ENCODE assay signal across 8 cellular contexts in the genomic region with DNA sequence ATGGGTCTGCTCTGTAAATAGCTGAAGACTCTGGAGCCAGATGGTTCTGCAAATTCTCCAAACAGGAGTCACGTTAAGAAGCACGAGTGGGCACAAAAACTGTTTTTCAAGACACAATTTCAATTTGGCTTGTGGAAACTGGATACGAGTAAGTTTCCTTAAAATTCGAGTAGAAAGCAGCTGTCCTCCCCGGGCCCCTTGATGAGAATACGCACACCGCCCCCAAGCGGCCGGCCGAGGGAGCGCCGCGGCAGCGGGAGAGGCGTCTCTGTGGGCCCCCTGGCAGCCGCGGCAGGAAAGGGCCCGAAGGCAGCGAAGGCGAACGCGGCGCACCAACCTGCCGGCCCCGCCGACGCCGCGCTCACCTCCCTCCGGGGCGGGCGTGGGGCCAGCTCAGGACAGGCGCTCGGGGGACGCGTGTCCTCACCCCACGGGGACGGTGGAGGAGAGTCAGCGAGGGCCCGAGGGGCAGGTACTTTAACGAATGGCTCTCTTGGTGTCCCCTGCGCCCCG. TPM values are rescaled to one million over a fixed set of nuclear protein-coding genes. Genes with fewer than 3 reads are reported as not detected.
DNase-seq lines count a peak whose midpoint lies in the region; ATAC-seq and TF ChIP-seq lines count a peak whose summit lies in the region.

No MANE protein-coding gene starts in this region.

- peak overlapping the region; percentile 62 for H3K4me3 ChIP-seq in kidney epithelial cell (ENCODE audit: low read depth, low read length)

- no peaks in the 10 kb centered on the region for H3K36me3 ChIP-seq in kidney epithelial cell (ENCODE audit: control insufficient read depth, insufficient read depth, low read length)

- peak; percentile 81 for ATAC-seq in HG03064 (IDR thresholded peaks at IDR 0.05; ENCODE audit: low read depth, unreplicated experiment)

- no peaks in the 10 kb centered on the region for H3K27me3 ChIP-seq in kidney epithelial cell (ENCODE audit: control insufficient read depth, insufficient read depth, low read length)

- peak; percentile 82 for TF ChIP-seq CTCF in kidney epithelial cell (IDR thresholded peaks at IDR 0.05; ENCODE audit: insufficient read depth, low read length, poor library complexity, severe bottlenecking)

- DNase-seq in NCI-H187 (lab: John Stamatoyannopoulos, UW), result peak; percentile 21 to 61
- DNase-seq in NCI-H187 treated with DMSO at 0.1 percent for 48 hours (lab: John Stamatoyannopoulos, UW), result no peak
- DNase-seq in NCI-H226, result peak; percentile 66
- peak; percentile 65 for DNase-seq in activated CD4-positive, alpha-beta T cell treated with anti-CD3 and anti-CD28 coated beads for 1 hour
- DNase-seq in cerebellar cortex (ENCODE audit: low spot score), result peak; percentile 72
- peak; percentile 44 for DNase-seq in kidney epithelial cell (ENCODE audit: low read depth)
- DNase-seq in stimulated activated CD4-positive, alpha-beta T cell treated with anti-CD3 and anti-CD28 coated beads, Interleukin-15, amount 100 ng/mL, for 1 hour (ENCODE audit: low read depth in 1 of 2, low spot score in 1 of 2), result peak; percentile 72 to 81

RNA-seq across cellular contexts. Expression of a gene that starts 0.7 kb away (rescaled TPM):
- 67.3 and 84.0 TPM in 2 replicates for total RNA-seq in kidney epithelial cell
